34 cellular contexts compared by ENCODE assay signal in the genomic region with DNA sequence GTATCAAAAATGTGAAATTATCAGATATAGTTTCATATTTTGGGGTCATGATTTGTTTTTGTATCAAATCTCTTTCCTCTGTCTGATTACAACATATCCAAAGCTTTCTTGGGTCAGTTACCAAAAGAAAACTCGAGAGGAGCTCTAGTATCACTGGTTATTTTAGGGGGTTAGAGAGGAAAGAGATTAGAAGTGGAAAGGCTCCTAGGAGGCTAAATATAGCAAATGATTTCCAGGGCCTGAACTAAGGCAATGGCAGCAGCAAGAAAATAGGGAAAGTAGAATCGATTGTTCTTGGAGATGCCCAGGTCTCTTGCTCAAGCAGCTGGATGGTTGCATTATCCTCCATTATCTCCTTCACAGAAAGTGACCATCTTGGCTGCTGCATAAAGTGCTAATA.
"Had no signal": no experiment of that assay in that cellular context is flagged by ENCODE, and none has a peak within 500 bp of the region (broad histone marks: within the 10 kb centered on the region; RNA-seq: fewer than 3 reads in every experiment).

No MANE protein-coding gene starts in this region.

- H3K9me3 Mint-ChIP-seq: activated naive CD4-positive, alpha-beta T cell treated with anti-CD3 and anti-CD28 coated beads, Interleukin-2, amount 10 ng/mL, durations not matched to agents 7 days and 5 days had no signal

- ATAC-seq: activated CD8-positive, alpha-beta memory T cell treated with anti-CD3 and anti-CD28 coated beads, Interleukin-2, amount 10 ng/mL, durations not matched to agents 7 days and 5 days; Panc1; SK-N-SH treated with all-trans-retinoic acid at 6 μM for 48 hours had no signal

- DNase-seq: activated B cell treated with CpG ODN at 0.5 μM for 24 hours; activated CD4-positive, alpha-beta memory T cell treated with anti-CD3 and anti-CD28 coated beads for 36 hours; activated CD4-positive, alpha-beta T cell treated with anti-CD3 and anti-CD28 coated beads for 4 hours; activated CD4-positive, alpha-beta T cell treated with anti-CD3 and anti-CD28 coated beads, Interleukin-2, amount 50 U/mL, for 1 hour; activated CD4-positive, CD25-positive, alpha-beta regulatory T cell treated with anti-CD3 and anti-CD28 coated beads, Interleukin-2, amount 50 U/mL, for 72 hours; activated CD8-positive, alpha-beta memory T cell treated with anti-CD3 and anti-CD28 coated beads, Interleukin-2, amount 10 ng/mL, durations not matched to agents 7 days and 5 days; activated CD8-positive, alpha-beta memory T cell treated with anti-CD3 and anti-CD28 coated beads, Interleukin-2, amount 50 U/mL, for 48 hours; activated effector memory CD4-positive, alpha-beta T cell treated with Interleukin-2 at 50 U/mL for 16 hours; activated naive CD4-positive, alpha-beta T cell treated with anti-CD3 and anti-CD28 coated beads, Interleukin-2, amount 10 ng/mL, durations not matched to agents 7 days and 5 days; activated T-cell treated with anti-CD3 and anti-CD28 coated beads, Interleukin-2, amount 50 U/mL, for 48 hours; amniotic stem cell; aorta; brain microvascular endothelial cell; Kasumi-1; KG1; MG63; NCI-H1048; NCI-H1105 treated with DMSO at 0.1 percent for 48 hours; NCI-H1436 treated with DMSO at 0.1 percent for 48 hours; NCI-H1694 treated with DMSO at 0.1 percent for 48 hours; NCI-H2029; NCI-H2171 treated with DMSO at 0.1 percent for 48 hours; NCI-H2227 treated with DMSO at 0.1 percent for 48 hours; NCI-H446; NCI-H510A treated with DMSO at 0.1 percent for 48 hours; NCI-H526 treated with DMSO at 0.1 percent for 48 hours; NCI-H774; SIG-M5; T-helper 1 cell; T-helper 2 cell; T-helper 9 cell had no signal

- H3K27ac Mint-ChIP-seq: activated B cell treated with CpG ODN at 0.5 μM for 24 hours; activated CD4-positive, alpha-beta memory T cell treated with anti-CD3 and anti-CD28 coated beads for 36 hours; activated CD8-positive, alpha-beta memory T cell treated with anti-CD3 and anti-CD28 coated beads, Interleukin-2, amount 10 ng/mL, durations not matched to agents 7 days and 5 days; activated naive CD4-positive, alpha-beta T cell treated with anti-CD3 and anti-CD28 coated beads, Interleukin-2, amount 10 ng/mL, durations not matched to agents 7 days and 5 days; activated naive CD8-positive, alpha-beta T cell had no signal

- H3K4me3 Mint-ChIP-seq: activated B cell treated with CpG ODN at 0.5 μM for 24 hours; activated CD4-positive, alpha-beta memory T cell treated with anti-CD3 and anti-CD28 coated beads for 36 hours; activated CD8-positive, alpha-beta memory T cell treated with anti-CD3 and anti-CD28 coated beads, Interleukin-2, amount 10 ng/mL, durations not matched to agents 7 days and 5 days; activated naive CD4-positive, alpha-beta T cell treated with anti-CD3 and anti-CD28 coated beads, Interleukin-2, amount 10 ng/mL, durations not matched to agents 7 days and 5 days; activated naive CD8-positive, alpha-beta T cell had no signal

- H3K27me3 Mint-ChIP-seq: activated B cell treated with CpG ODN at 0.5 μM for 24 hours had no signal

- H3K36me3 Mint-ChIP-seq: activated CD4-positive, alpha-beta memory T cell treated with anti-CD3 and anti-CD28 coated beads for 36 hours; activated CD8-positive, alpha-beta memory T cell treated with anti-CD3 and anti-CD28 coated beads, Interleukin-2, amount 10 ng/mL, durations not matched to agents 7 days and 5 days; activated naive CD4-positive, alpha-beta T cell treated with anti-CD3 and anti-CD28 coated beads, Interleukin-2, amount 10 ng/mL, durations not matched to agents 7 days and 5 days; activated naive CD8-positive, alpha-beta T cell had no signal

- H3K4me1 Mint-ChIP-seq: activated B cell treated with CpG ODN at 0.5 μM for 24 hours; activated CD8-positive, alpha-beta memory T cell treated with anti-CD3 and anti-CD28 coated beads, Interleukin-2, amount 10 ng/mL, durations not matched to agents 7 days and 5 days; activated naive CD4-positive, alpha-beta T cell treated with anti-CD3 and anti-CD28 coated beads, Interleukin-2, amount 10 ng/mL, durations not matched to agents 7 days and 5 days had no signal
